Comparison of ENCODE assay signal across 13 cellular contexts in the genomic region with DNA sequence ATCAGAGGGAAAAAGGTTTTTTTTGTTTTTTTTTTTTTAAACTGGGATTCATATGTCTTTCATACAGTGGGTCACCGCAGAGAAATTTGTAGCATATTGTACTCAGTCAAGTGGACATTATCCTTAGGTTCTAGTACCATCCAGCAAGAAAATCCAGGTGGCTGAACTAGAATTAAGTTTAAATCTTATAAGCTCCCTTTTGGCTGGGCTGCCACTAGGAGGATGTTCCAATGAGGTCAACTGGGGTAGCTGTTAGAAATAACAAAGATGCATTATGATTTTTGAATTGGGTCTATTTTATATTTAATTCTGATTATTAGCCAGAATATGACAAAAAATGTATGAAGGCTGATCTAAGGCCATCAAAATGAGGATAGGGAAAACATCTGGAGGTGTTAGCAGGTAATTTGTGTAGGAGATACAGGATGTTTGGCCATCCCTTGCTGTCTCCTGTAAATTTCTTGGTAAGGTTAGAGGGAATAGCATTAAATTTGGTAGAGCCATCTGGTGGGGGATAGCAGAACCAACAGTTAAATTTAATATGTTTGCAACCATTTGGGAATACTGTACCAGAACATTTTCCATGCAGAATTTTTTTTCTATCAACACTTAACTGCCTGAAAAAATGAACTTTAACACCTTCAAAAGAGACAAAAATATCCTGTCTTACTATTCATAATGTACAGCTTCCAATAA.
DNase-seq lines count a peak whose midpoint lies in the region; ATAC-seq and TF ChIP-seq lines count a peak whose summit lies in the region.
"Had no signal": no experiment of that assay in that cellular context is flagged by ENCODE, and none has a peak within 500 bp of the region (broad histone marks: within the 10 kb centered on the region; RNA-seq: fewer than 3 reads in every experiment).

No MANE protein-coding gene starts in this region.

- in situ Hi-C loops in SK-MEL-5 (cut with HindIII; ENCODE audit: low pct_unique_long_range_greater_than_20kb, low sequenced_read_pairs) (no loop called here), transverse colon (cut with MboI; ENCODE audit: low pct_ligation_motif_present in 1 of 4, low pct_unique_long_range_greater_than_20kb in 1 of 4, low sequenced_read_pairs in 3 of 4) (no loop called here)

- H3K4me3 ChIP-seq in HFF-Myc (replicated peaks; ENCODE audit: low read depth, low read length) (no peak overlapping the region), foreskin fibroblast (ENCODE audit: low read depth in 1 of 2, low read length in 2 of 2) (no peak overlapping the region), transverse colon (no peak overlapping the region), esophagus muscularis mucosa (no peak overlapping the region)
- H3K4me3 ChIP-seq: dorsolateral prefrontal cortex, mucosa of descending colon had no signal

- H3K27me3 Mint-ChIP-seq in nephron progenitor cell (ENCODE audit: low read depth, poor library complexity) = no peaks in the 10 kb centered on the region

- intact Hi-C loops in transverse colon (cut with DNase I; ENCODE audit: low total_unique reads) = no loop called here
- intact Hi-C loops in esophagus muscularis mucosa (cut with DNase I) = no loop called here

- no peak for TF ChIP-seq EP300 in transverse colon (IDR thresholded peaks at IDR 0.05; ENCODE audit: low read depth)
- TF ChIP-seq EP300 in esophagus muscularis mucosa (IDR thresholded peaks at IDR 0.05) = no peak

- ATAC-seq in HG03469 (IDR thresholded peaks at IDR 0.05; ENCODE audit: unreplicated experiment) = no peak
- ATAC-seq: mucosa of descending colon had no signal

- H3K36me3 Mint-ChIP-seq in nephron progenitor cell (ENCODE audit: low read depth) = no peaks in the 10 kb centered on the region

- no peaks in the 10 kb centered on the region for H3K4me1 ChIP-seq in transverse colon
- no peaks in the 10 kb centered on the region for H3K4me1 ChIP-seq in esophagus muscularis mucosa

- no peaks in the 10 kb centered on the region for H3K27me3 ChIP-seq in transverse colon
- no peaks in the 10 kb centered on the region for H3K27me3 ChIP-seq in esophagus muscularis mucosa
- H3K27me3 ChIP-seq: dorsolateral prefrontal cortex had no signal

- WGBS in transverse colon (ENCODE audit: low coverage in 1 of 2), 2 donors = 94 to 100% methylated on average over 1 of the region's 1 CpG
- 100% methylated on average over 1 of the region's 1 CpG for WGBS in esophagus muscularis mucosa

- no peak overlapping the region for H3K4me3 Mint-ChIP-seq in nephron progenitor cell

- H3K36me3 ChIP-seq in transverse colon (no peaks in the 10 kb centered on the region), esophagus muscularis mucosa (no peaks in the 10 kb centered on the region)

- TF ChIP-seq POLR2A in transverse colon (IDR thresholded peaks at IDR 0.05) (no peak), esophagus muscularis mucosa (IDR thresholded peaks at IDR 0.05; ENCODE audit: low read depth) (no peak)

- H3K27ac Mint-ChIP-seq in nephron progenitor cell = no peak overlapping the region

- H3K9me3 ChIP-seq in transverse colon (peaks cover 0 to 7% of the 10 kb centered on the region in 2 donors), esophagus muscularis mucosa (no peaks in the 10 kb centered on the region)
- H3K9me3 ChIP-seq: mucosa of descending colon had no signal

- H3K4me1 Mint-ChIP-seq in nephron progenitor cell = no peaks in the 10 kb centered on the region

- peak; percentile 22 for TF ChIP-seq CTCF in HFF-Myc (IDR thresholded peaks at IDR 0.05; ENCODE audit: low read depth, low read length, missing control alignments)
- TF ChIP-seq CTCF in foreskin fibroblast (IDR thresholded peaks at IDR 0.05; ENCODE audit: low read depth, low read length) = peak; percentile 5
- no peak for TF ChIP-seq CTCF in transverse colon (IDR thresholded peaks at IDR 0.05)
- no peak for TF ChIP-seq CTCF in esophagus muscularis mucosa (IDR thresholded peaks at IDR 0.05)
- TF ChIP-seq CTCF in nephron progenitor cell (IDR thresholded peaks at IDR 0.05) = no peak

- H3K9me3 Mint-ChIP-seq in nephron progenitor cell = peaks cover 5% of the 10 kb centered on the region

- peak; percentile 23 for DNase-seq in COR-L47 (lab: John Stamatoyannopoulos, UW)
- no peak for DNase-seq in HFF-Myc (ENCODE audit: extremely low read depth, low read depth)
- DNase-seq in SK-MEL-5 (ENCODE audit: low read depth, low spot score) = peak; percentile 42
- peak in 1 of 2 donors; percentile 21 for DNase-seq in foreskin fibroblast
- DNase-seq in transverse colon = no peak
- DNase-seq in esophagus muscularis mucosa (ENCODE audit: extremely low spot score) = no peak
- no peak for DNase-seq in nephron progenitor cell
- DNase-seq: activated naive CD4-positive, alpha-beta T cell treated with Interleukin-2 at 50 U/mL for 16 hours; dorsolateral prefrontal cortex; mucosa of descending colon; NCI-H2029 treated with DMSO at 0.1 percent for 48 hours; trophoblast cell had no signal

- H3K27ac ChIP-seq in transverse colon = no peak overlapping the region
- H3K27ac ChIP-seq in esophagus muscularis mucosa (replicated peaks in 1 of 4) = no peak overlapping the region
- H3K27ac ChIP-seq: dorsolateral prefrontal cortex had no signal

Comparison
In these comparisons a context has a peak if more than half of its experiments do, and no peak if none do; other contexts are left out.
1. DNase-seq: peak in COR-L47 (single experiment) and SK-MEL-5 (single experiment); none in HFF-Myc (single experiment), transverse colon (single experiment), esophagus muscularis mucosa (single experiment) and nephron progenitor cell (single experiment).
2. CTCF ChIP-seq: peak in HFF-Myc (single experiment) and foreskin fibroblast (single experiment); none in transverse colon (0 of 5), esophagus muscularis mucosa (0 of 3) and nephron progenitor cell (single experiment).